ENCODE assay signal across 8 cellular contexts in the genomic region with DNA sequence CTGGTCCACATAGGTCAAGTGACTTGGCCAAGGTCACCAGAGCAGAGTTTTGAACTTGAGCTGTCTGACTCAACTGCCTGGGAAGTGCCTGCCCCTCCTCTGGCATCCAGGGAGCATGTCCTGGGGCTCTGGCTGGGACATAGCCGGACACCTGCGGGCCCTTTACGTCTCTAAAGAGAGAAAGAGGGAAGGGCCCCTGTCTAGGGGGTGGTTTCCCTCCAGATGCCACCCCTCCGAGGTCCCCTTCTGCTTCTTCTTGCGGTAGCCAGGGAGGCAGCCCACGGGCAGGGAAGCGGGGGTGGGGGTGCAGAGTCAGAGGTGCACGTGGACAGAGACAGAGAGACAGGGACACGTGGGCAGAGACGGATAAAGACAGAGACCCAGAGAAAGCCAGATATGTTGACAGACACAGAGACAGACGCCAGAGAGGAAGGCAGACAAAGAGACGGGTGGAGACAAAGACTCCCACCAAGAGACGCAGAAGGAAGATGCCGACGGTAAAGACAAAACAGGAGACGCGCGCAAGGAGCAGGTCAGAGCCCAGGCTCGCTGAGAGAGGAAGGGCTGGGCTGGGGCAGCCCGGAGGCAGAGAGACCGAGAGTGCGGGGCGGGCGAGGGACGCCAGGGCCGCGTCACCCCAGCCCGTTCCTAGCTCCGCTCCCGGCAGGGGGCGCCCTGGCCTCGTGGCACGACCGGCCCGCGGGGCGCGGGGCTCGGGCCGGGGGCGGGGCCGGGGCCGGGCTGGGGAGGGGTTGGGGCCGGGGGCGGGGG.
DNase-seq lines count a peak whose midpoint lies in the region; ATAC-seq lines count a peak whose summit lies in the region.

No MANE protein-coding gene starts in this region.

- H3K9me3 ChIP-seq in ES-I3 (ENCODE audit: control insufficient read depth, insufficient read depth, low read length) = no peaks in the 10 kb centered on the region

- DNase-seq in NCI-H1092 (lab: John Stamatoyannopoulos, UW) (peak; percentile 53), ecto neural progenitor cell (ENCODE audit: low spot score) (peak; percentile 92), medulla oblongata (ENCODE audit: extremely low spot score) (peak; percentile 48), NK-92 (lab: John Stamatoyannopoulos, UW; ENCODE audit: unreplicated experiment) (no peak)
- DNase-seq in activated CD4-positive, alpha-beta T cell treated with anti-CD3 and anti-CD28 coated beads for 4 hours = peak; percentile 47 to 56
- peak; percentile 55 for DNase-seq in stimulated activated CD8-positive, alpha-beta memory T cell treated with anti-CD3 and anti-CD28 coated beads, Interleukin-15, amount 100 ng/mL, for 24 hours (ENCODE audit: low read depth)

- ATAC-seq in HG03025 (IDR thresholded peaks at IDR 0.05; ENCODE audit: low FRiP score, unreplicated experiment) = no peak

- peaks cover 14% of the 10 kb centered on the region for H3K4me1 ChIP-seq in ES-I3 (ENCODE audit: insufficient read depth, low read length)

- no peaks in the 10 kb centered on the region for H3K36me3 ChIP-seq in ES-I3 (ENCODE audit: insufficient read depth, low read length)

- peak overlapping the region; percentile 37; the same call in 1 of the 2 replicates for H3K9ac ChIP-seq in ES-I3 (ENCODE audit: low read depth, low read length)
